ENCODE assay signal across 19 cellular contexts in genomic region chr9:98873535-98874432, GRCh38.
DNase-seq lines count a peak whose midpoint lies in the region; ATAC-seq, FAIRE-seq and TF ChIP-seq lines count a peak whose summit lies in the region.
"Had no signal": no experiment of that assay in that cellular context is flagged by ENCODE, and none has a peak within 500 bp of the region (broad histone marks: within the 10 kb centered on the region; RNA-seq: fewer than 3 reads in every experiment).

No MANE protein-coding gene starts in this region.

- intact Hi-C loops in HepG2 (cut with micrococcal nuclease; ENCODE audit: unreplicated experiment) (no loop called here), right lobe of liver (cut with DNase I) (no loop called here)
- intact Hi-C loops in activated CD4-positive, alpha-beta memory T cell treated with anti-CD3 and anti-CD28 coated beads for 36 hours (cut with micrococcal nuclease): no loop called here

- ATAC-seq in HepG2 (no peak), right lobe of liver (no peak)
- ATAC-seq: stimulated activated naive CD8-positive, alpha-beta T cell treated with anti-CD3 and anti-CD28 coated beads, Interleukin-15, Interleukin-2, amounts not matched to agents 100 U/mL and 50 U/mL, for 24 hours had no signal

- H3K9me3 ChIP-seq in HepG2 (ENCODE audit: low read length): no peaks in the 10 kb centered on the region
- H3K9me3 ChIP-seq in right lobe of liver: no peaks in the 10 kb centered on the region
- no peaks in the 10 kb centered on the region for H3K9me3 ChIP-seq in suprapubic skin

- no peak overlapping the region for H3K27ac Mint-ChIP-seq in activated CD4-positive, alpha-beta memory T cell treated with anti-CD3 and anti-CD28 coated beads for 36 hours

- H3K27ac ChIP-seq in HepG2 (ENCODE audit: extremely low read length, insufficient read depth, low read length): no peak overlapping the region
- no peak overlapping the region for H3K27ac ChIP-seq in right lobe of liver
- H3K27ac ChIP-seq in suprapubic skin: no peak overlapping the region

- H3K27me3 ChIP-seq in HepG2 (ENCODE audit: control insufficient read depth in 1 of 2, insufficient read depth in 2 of 2, low read length in 2 of 2) (peaks cover 0 to 5% of the 10 kb centered on the region in 2 experiments; a peak in 2 of 5 replicates), right lobe of liver (no peaks in the 10 kb centered on the region), suprapubic skin (no peaks in the 10 kb centered on the region)

- POLR2A ChIA-PET in HepG2 (lab: Yijun Ruan, JAX): no interaction called here
- POLR2A ChIA-PET in activated CD4-positive, alpha-beta memory T cell treated with anti-CD3 and anti-CD28 coated beads for 36 hours (lab: Charles Lee): no interaction called here

- H3K36me3 ChIP-seq in HepG2 (replicated peaks in 1 of 2; ENCODE audit: control insufficient read depth in 1 of 2, insufficient read depth in 2 of 2, low read length in 2 of 2) (no peaks in the 10 kb centered on the region), right lobe of liver (no peaks in the 10 kb centered on the region), suprapubic skin (no peaks in the 10 kb centered on the region)

- H3K4me1 ChIP-seq in HepG2 (ENCODE audit: insufficient read depth, low read length): no peaks in the 10 kb centered on the region
- no peaks in the 10 kb centered on the region for H3K4me1 ChIP-seq in right lobe of liver
- H3K4me1 ChIP-seq in suprapubic skin: no peaks in the 10 kb centered on the region

- no peak for TF ChIP-seq RAD21 in HepG2 (CRISPR knock-in tag; IDR thresholded peaks at IDR 0.05)

- no peak for FAIRE-seq in HepG2 (lab: Jason Lieb, UNC)
- FAIRE-seq: A204.1, bronchial epithelial cell, GM12891 had no signal

- in situ Hi-C loops in HepG2 (cut with HindIII; ENCODE audit: extremely low pct_ligation_motif_present, low pct_unique_long_range_greater_than_20kb): no loop called here

- no TSS peak for BruUV-seq in HepG2 (replicated peaks; lab: Mats Ljungman, UMichigan)

- DNase-seq in HepG2 (ENCODE audit: low spot score) (no peak), right lobe of liver (no peak), fibroblast of pulmonary artery (ENCODE audit: low read depth) (peak; percentile 53), midbrain (lab: John Stamatoyannopoulos, UW) (peak; percentile 21), NOMO-1 treated with dmso at 0.1 percent for 144 hours (lab: John Stamatoyannopoulos, UW; ENCODE audit: unreplicated experiment) (no peak), NCI-H446 treated with DMSO at 0.1 percent for 48 hours (lab: John Stamatoyannopoulos, UW) (no peak), suprapubic skin (ENCODE audit: low spot score in 2 of 2) (no peak)
- no peak for DNase-seq in activated CD4-positive, alpha-beta memory T cell treated with anti-CD3 and anti-CD28 coated beads for 36 hours
- DNase-seq: activated CD4-positive, CD25-positive, alpha-beta regulatory T cell; foreskin melanocyte; MM.1S; NCI-H510A treated with DMSO at 0.1 percent for 48 hours; occipital lobe; SHP77; stimulated activated CD4-positive, alpha-beta T cell treated with anti-CD3 and anti-CD28 coated beads, Interleukin-4, amount 100 ng/mL, for 1 hour; stimulated activated naive CD8-positive, alpha-beta T cell treated with anti-CD3 and anti-CD28 coated beads, Interleukin-15, Interleukin-2, amounts not matched to agents 100 U/mL and 50 U/mL, for 24 hours had no signal

- CTCF ChIA-PET in HepG2 (lab: Yijun Ruan, JAX; ENCODE audit: low intra/inter-chr PET ratio, low total read pairs): no interaction called here
- CTCF ChIA-PET in activated CD4-positive, alpha-beta memory T cell treated with anti-CD3 and anti-CD28 coated beads for 36 hours (lab: Charles Lee): no interaction called here

- no peak overlapping the region for H3K4me2 ChIP-seq in HepG2 (ENCODE audit: low read depth, low read length)

- H3K4me3 ChIP-seq in HepG2 (replicated peaks in 1 of 3; ENCODE audit: insufficient read depth in 1 of 3, low read depth in 2 of 3, low read length in 3 of 3) (no peak overlapping the region), right lobe of liver (no peak overlapping the region), fibroblast of pulmonary artery (replicated peaks; ENCODE audit: low read depth, low read length) (no peak overlapping the region), suprapubic skin (no peak overlapping the region)

- no peak overlapping the region for H3K4me3 Mint-ChIP-seq in activated CD4-positive, alpha-beta memory T cell treated with anti-CD3 and anti-CD28 coated beads for 36 hours

- TF ChIP-seq EP300 in HepG2 (IDR thresholded peaks at IDR 0.05; ENCODE audit: low read depth in 2 of 2, low read length in 2 of 2) (no peak), HepG2 (CRISPR knock-in tag; IDR thresholded peaks at IDR 0.05; ENCODE audit: borderline replicate concordance) (no peak), suprapubic skin (IDR thresholded peaks at IDR 0.05) (no peak)

- no peak overlapping the region for H2AFZ ChIP-seq in HepG2 (ENCODE audit: low read length)

- H3K36me3 Mint-ChIP-seq in activated CD4-positive, alpha-beta memory T cell treated with anti-CD3 and anti-CD28 coated beads for 36 hours: no peaks in the 10 kb centered on the region

- H3K9me3 Mint-ChIP-seq in activated CD4-positive, alpha-beta memory T cell treated with anti-CD3 and anti-CD28 coated beads for 36 hours: no peaks in the 10 kb centered on the region

- WGBS in HepG2 (ENCODE audit: low lambda C conversion rate): 45% methylated on average over 3 of the region's 7 CpGs
- WGBS in right lobe of liver (ENCODE audit: insufficient coverage, low coverage, low lambda C conversion rate, missing lambda C conversion rate): 68% methylated on average over 6 of the region's 7 CpGs
- WGBS in suprapubic skin: 55% methylated on average over 7 of the region's 7 CpGs

- no peaks in the 10 kb centered on the region for H3K79me2 ChIP-seq in HepG2 (ENCODE audit: insufficient read depth, low read length)

- TF ChIP-seq CTCF in HepG2 (CRISPR knock-in tag; IDR thresholded peaks at IDR 0.05) (no peak), right lobe of liver (IDR thresholded peaks at IDR 0.05) (no peak), fibroblast of pulmonary artery (IDR thresholded peaks at IDR 0.05; ENCODE audit: low read length, missing control alignments) (no peak), suprapubic skin (IDR thresholded peaks at IDR 0.05) (no peak)

- H3K27me3 Mint-ChIP-seq in activated CD4-positive, alpha-beta memory T cell treated with anti-CD3 and anti-CD28 coated beads for 36 hours: peaks cover 2% of the 10 kb centered on the region

- H4K20me1 ChIP-seq in HepG2 (ENCODE audit: insufficient read depth, low read length): no peaks in the 10 kb centered on the region

- TF ChIP-seq POLR2A in HepG2 (IDR thresholded peaks at IDR 0.05; ENCODE audit: insufficient read depth in 1 of 2, low read depth in 2 of 2, low read length in 2 of 2) (no peak), right lobe of liver (IDR thresholded peaks at IDR 0.05) (no peak), suprapubic skin (IDR thresholded peaks at IDR 0.05) (no peak)

- no peaks in the 10 kb centered on the region for H3K4me1 Mint-ChIP-seq in activated CD4-positive, alpha-beta memory T cell treated with anti-CD3 and anti-CD28 coated beads for 36 hours (ENCODE audit: low read depth)

- H3K9ac ChIP-seq in HepG2 (ENCODE audit: insufficient read depth, low read depth, low read length): no peak overlapping the region

TF ChIP-seq in HepG2, 621 proteins besides CTCF, POLR2A, EP300 and RAD21:
- TF ChIP-seq ELF3 (CRISPR knock-in tag; IDR thresholded peaks at IDR 0.05) (no peak), NCOA1 (CRISPR knock-in tag; IDR thresholded peaks at IDR 0.05) (no peak), ZSCAN20 (CRISPR knock-in tag; IDR thresholded peaks at IDR 0.05; ENCODE audit: borderline replicate concordance) (no peak), MAFF (IDR thresholded peaks at IDR 0.05; ENCODE audit: low read depth, low read length) (0 out of 2 replicates have a peak, but pooled peaks have one; percentile 18), ZNF329 (CRISPR knock-in tag; IDR thresholded peaks at IDR 0.05; ENCODE audit: low read depth) (0 out of 2 replicates have a peak, but pooled peaks have one; percentile 22), ZNF460 (CRISPR knock-in tag; IDR thresholded peaks at IDR 0.05; ENCODE audit: borderline replicate concordance) (no peak), PRPF4 (IDR thresholded peaks at IDR 0.05; ENCODE audit: low read depth, low read length, poor library complexity, severe bottlenecking) (no peak), CERS6 (CRISPR knock-in tag; IDR thresholded peaks at IDR 0.05) (no peak), RFX5 (IDR thresholded peaks at IDR 0.05; ENCODE audit: low read depth, low read length) (peak; percentile 80), ETV6 (CRISPR knock-in tag; conservative IDR thresholded peaks at IDR 0.05) (no peak), ZNF850 (CRISPR knock-in tag; conservative IDR thresholded peaks at IDR 0.05) (no peak), MAFK (conservative IDR thresholded peaks at IDR 0.05 in 1 of 2, IDR thresholded peaks at IDR 0.05 in 1 of 2; ENCODE audit: low read length in 2 of 2) (peak; percentile 13 to 35; a peak in 1 of 4 replicates), ZMAT5 (CRISPR knock-in tag; IDR thresholded peaks at IDR 0.05; ENCODE audit: borderline replicate concordance, low read depth) (no peak), TRIM24 (CRISPR knock-in tag; IDR thresholded peaks at IDR 0.05) (no peak), ZNF451 (CRISPR knock-in tag; IDR thresholded peaks at IDR 0.05) (no peak), ZNF160 (CRISPR knock-in tag; IDR thresholded peaks at IDR 0.05) (no peak), TEAD3 (CRISPR knock-in tag; optimal IDR thresholded peaks at IDR 0.05; ENCODE audit: borderline replicate concordance) (no peak), TSC22D2 (CRISPR knock-in tag; IDR thresholded peaks at IDR 0.05; ENCODE audit: borderline replicate concordance) (no peak), NR3C1 (CRISPR knock-in tag; IDR thresholded peaks at IDR 0.05) (no peak)
TF ChIP-seq in HepG2: peak in this region for 4.

Comparison
In these comparisons a context has a peak if more than half of its experiments do, and no peak if none do; other contexts are left out.
1. DNase-seq: peak in fibroblast of pulmonary artery (single experiment) and midbrain (single experiment); none in HepG2 (single experiment), right lobe of liver (0 of 3), NOMO-1 treated with dmso at 0.1 percent for 144 hours (single experiment), NCI-H446 treated with DMSO at 0.1 percent for 48 hours (single experiment), activated CD4-positive, alpha-beta memory T cell treated with anti-CD3 and anti-CD28 coated beads for 36 hours (single experiment) and suprapubic skin (0 of 2).